1 cellular context compared by ENCODE assay signal in the genomic region with DNA sequence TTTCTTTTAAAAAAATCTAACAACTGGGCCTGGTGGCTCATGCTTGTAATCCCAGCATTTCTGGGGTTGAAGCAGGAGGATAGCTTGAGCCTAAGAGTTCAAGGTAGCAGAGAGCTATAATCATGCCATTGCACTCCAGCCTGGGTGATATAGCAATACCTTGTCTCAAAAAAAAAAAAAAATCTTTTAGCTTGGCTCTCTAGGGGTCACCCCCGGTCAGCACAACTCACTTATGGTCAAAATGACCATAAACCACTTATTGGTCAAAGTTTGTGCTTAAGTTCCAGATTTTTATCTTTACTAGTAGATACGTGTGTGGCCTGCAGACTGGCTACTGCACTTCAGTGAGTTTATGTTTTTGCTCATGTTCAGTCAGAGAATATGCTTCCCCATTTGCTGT.
TF ChIP-seq lines count a peak whose summit lies in the region.

No MANE protein-coding gene starts in this region.

TF ChIP-seq in K562, 482 proteins besides CTCF, POLR2A, EP300 and RAD21:
- TF ChIP-seq ZNF384 (IDR thresholded peaks at IDR 0.05; ENCODE audit: low read depth, low read length), result peak; percentile 68
- TF ChIP-seq, protein P1, sequence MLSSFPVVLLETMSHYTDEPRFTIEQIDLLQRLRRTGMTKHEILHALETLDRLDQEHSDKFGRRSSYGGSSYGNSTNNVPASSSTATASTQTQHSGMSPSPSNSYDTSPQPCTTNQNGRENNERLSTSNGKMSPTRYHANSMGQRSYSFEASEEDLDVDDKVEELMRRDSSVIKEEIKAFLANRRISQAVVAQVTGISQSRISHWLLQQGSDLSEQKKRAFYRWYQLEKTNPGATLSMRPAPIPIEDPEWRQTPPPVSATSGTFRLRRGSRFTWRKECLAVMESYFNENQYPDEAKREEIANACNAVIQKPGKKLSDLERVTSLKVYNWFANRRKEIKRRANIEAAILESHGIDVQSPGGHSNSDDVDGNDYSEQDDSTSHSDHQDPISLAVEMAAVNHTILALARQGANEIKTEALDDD (IDR thresholded peaks at IDR 0.05), result peak; percentile 91
- TF ChIP-seq, protein P2, sequence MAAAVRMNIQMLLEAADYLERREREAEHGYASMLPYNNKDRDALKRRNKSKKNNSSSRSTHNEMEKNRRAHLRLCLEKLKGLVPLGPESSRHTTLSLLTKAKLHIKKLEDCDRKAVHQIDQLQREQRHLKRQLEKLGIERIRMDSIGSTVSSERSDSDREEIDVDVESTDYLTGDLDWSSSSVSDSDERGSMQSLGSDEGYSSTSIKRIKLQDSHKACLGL (CRISPR knock-in tag; IDR thresholded peaks at IDR 0.05; ENCODE audit: borderline replicate concordance, poor library complexity, severe bottlenecking), result no peak
- TF ChIP-seq, protein P3, sequence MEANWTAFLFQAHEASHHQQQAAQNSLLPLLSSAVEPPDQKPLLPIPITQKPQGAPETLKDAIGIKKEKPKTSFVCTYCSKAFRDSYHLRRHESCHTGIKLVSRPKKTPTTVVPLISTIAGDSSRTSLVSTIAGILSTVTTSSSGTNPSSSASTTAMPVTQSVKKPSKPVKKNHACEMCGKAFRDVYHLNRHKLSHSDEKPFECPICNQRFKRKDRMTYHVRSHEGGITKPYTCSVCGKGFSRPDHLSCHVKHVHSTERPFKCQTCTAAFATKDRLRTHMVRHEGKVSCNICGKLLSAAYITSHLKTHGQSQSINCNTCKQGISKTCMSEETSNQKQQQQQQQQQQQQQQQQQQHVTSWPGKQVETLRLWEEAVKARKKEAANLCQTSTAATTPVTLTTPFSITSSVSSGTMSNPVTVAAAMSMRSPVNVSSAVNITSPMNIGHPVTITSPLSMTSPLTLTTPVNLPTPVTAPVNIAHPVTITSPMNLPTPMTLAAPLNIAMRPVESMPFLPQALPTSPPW (CRISPR knock-in tag; IDR thresholded peaks at IDR 0.05), result 0 out of 2 replicates have a peak, but pooled peaks have one; percentile 28
- no peak for TF ChIP-seq CBX1 (IDR thresholded peaks at IDR 0.05; ENCODE audit: low read depth)
- TF ChIP-seq ZNF253 (CRISPR knock-in tag; conservative IDR thresholded peaks at IDR 0.05), result no peak
- TF ChIP-seq, protein P4, sequence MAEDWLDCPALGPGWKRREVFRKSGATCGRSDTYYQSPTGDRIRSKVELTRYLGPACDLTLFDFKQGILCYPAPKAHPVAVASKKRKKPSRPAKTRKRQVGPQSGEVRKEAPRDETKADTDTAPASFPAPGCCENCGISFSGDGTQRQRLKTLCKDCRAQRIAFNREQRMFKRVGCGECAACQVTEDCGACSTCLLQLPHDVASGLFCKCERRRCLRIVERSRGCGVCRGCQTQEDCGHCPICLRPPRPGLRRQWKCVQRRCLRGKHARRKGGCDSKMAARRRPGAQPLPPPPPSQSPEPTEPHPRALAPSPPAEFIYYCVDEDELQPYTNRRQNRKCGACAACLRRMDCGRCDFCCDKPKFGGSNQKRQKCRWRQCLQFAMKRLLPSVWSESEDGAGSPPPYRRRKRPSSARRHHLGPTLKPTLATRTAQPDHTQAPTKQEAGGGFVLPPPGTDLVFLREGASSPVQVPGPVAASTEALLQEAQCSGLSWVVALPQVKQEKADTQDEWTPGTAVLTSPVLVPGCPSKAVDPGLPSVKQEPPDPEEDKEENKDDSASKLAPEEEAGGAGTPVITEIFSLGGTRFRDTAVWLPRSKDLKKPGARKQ (CRISPR knock-in tag; IDR thresholded peaks at IDR 0.05), result no peak
- TF ChIP-seq, protein P5, sequence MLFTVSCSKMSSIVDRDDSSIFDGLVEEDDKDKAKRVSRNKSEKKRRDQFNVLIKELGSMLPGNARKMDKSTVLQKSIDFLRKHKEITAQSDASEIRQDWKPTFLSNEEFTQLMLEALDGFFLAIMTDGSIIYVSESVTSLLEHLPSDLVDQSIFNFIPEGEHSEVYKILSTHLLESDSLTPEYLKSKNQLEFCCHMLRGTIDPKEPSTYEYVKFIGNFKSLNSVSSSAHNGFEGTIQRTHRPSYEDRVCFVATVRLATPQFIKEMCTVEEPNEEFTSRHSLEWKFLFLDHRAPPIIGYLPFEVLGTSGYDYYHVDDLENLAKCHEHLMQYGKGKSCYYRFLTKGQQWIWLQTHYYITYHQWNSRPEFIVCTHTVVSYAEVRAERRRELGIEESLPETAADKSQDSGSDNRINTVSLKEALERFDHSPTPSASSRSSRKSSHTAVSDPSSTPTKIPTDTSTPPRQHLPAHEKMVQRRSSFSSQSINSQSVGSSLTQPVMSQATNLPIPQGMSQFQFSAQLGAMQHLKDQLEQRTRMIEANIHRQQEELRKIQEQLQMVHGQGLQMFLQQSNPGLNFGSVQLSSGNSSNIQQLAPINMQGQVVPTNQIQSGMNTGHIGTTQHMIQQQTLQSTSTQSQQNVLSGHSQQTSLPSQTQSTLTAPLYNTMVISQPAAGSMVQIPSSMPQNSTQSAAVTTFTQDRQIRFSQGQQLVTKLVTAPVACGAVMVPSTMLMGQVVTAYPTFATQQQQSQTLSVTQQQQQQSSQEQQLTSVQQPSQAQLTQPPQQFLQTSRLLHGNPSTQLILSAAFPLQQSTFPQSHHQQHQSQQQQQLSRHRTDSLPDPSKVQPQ (CRISPR knock-in tag; IDR thresholded peaks at IDR 0.05; ENCODE audit: borderline replicate concordance), result no peak
